ENCODE assay signal across 1 cellular context in genomic region chr19:13861392-13861713, GRCh38.
TF ChIP-seq lines count a peak whose summit lies in the region.

No MANE protein-coding gene starts in this region.

TF ChIP-seq in GM23338, 12 proteins besides CTCF, POLR2A, EP300 and RAD21 (continued from another document):
- TF ChIP-seq ZNF462 (CRISPR knock-in tag; IDR thresholded peaks at IDR 0.05) = no peak
- TF ChIP-seq REST (IDR thresholded peaks at IDR 0.05; ENCODE audit: unreplicated experiment) = no peak
- no peak for TF ChIP-seq POLR2AphosphoS5 (IDR thresholded peaks at IDR 0.05; ENCODE audit: low read depth)
- no peak for TF ChIP-seq ZNF114 (CRISPR knock-in tag; IDR thresholded peaks at IDR 0.05)
- TF ChIP-seq ZNF331 (CRISPR knock-in tag; IDR thresholded peaks at IDR 0.05; ENCODE audit: low read depth) = no peak
- TF ChIP-seq CREB1 (CRISPR knock-in tag; IDR thresholded peaks at IDR 0.05; ENCODE audit: low read depth) = no peak
